ENCODE assay signal across 25 cellular contexts in the genomic region with DNA sequence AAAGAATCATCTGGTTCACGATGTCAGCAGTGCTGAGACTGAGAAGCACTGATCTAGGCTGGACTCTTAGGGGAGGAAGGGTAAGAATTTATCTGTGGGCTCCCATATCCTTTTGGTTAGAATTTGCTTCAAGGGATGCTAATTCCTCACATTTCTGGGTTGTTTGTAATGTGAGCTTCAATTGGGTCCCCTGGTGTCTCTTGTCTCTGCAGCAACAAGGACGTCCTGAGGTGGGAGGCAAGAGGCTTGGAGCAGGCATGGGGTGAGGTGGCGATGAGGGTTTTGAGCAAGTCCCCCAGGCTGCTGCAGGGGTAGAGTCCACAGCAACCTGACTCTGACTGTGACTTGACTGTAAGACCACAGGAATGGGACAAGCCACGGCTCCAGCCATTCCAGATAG.
"Had no signal": no experiment of that assay in that cellular context is flagged by ENCODE, and none has a peak within 500 bp of the region (broad histone marks: within the 10 kb centered on the region; RNA-seq: fewer than 3 reads in every experiment).

No MANE protein-coding gene starts in this region.

- H3K9me3 Mint-ChIP-seq: natural killer cell had no signal

- DNase-seq: effector CD4-positive, alpha-beta T cell; foreskin melanocyte; head of caudate nucleus; kidney; left cardiac atrium; left ventricle myocardium superior; natural killer cell; occipital lobe; pancreas; psoas muscle; right lobe of liver; spleen; stimulated activated CD4-positive, alpha-beta T cell treated with anti-CD3 and anti-CD28 coated beads, Interleukin-15, amount 100 ng/mL, for 24 hours; stimulated activated CD4-positive, alpha-beta T cell treated with anti-CD3 and anti-CD28 coated beads, Interleukin-1b, Interleukin-23, amount 100 ng/mL, for 48 hours; stimulated activated CD4-positive, alpha-beta T cell treated with anti-CD3 and anti-CD28 coated beads, Interleukin-4, amount 100 ng/mL, for 24 hours; stimulated activated naive B cell treated with anti-CD40 and anti-IgM and Interleukin-4, amounts not matched to agents 10 μg/mL and 1 μg/mL and 100 μg/mL, for 72 hours; stimulated activated naive CD8-positive, alpha-beta T cell treated with anti-CD3 and anti-CD28 coated beads, Interleukin-15, amount 100 ng/mL, for 72 hours; testis; upper lobe of right lung had no signal

- H3K79me2 ChIP-seq: hepatocyte had no signal

- H3K27ac ChIP-seq: coronary artery, hepatocyte, pancreas, psoas muscle, right lobe of liver, spleen, testis, tibial nerve, upper lobe of right lung, vagina had no signal

- FAIRE-seq: kidney, pancreas had no signal

- H3K4me1 Mint-ChIP-seq: natural killer cell; stimulated activated naive B cell treated with anti-CD40 and anti-IgM and Interleukin-4, amounts not matched to agents 10 μg/mL and 1 μg/mL and 100 μg/mL, for 72 hours; stimulated activated naive CD8-positive, alpha-beta T cell treated with anti-CD3 and anti-CD28 coated beads, Interleukin-15, amount 100 ng/mL, for 72 hours had no signal

- H3K9me3 ChIP-seq: pancreas, right lobe of liver, testis, upper lobe of right lung, vagina had no signal

- ATAC-seq: left cardiac atrium; left ventricle myocardium superior; natural killer cell; pancreas; psoas muscle; right lobe of liver; stimulated activated naive B cell treated with anti-CD40 and anti-IgM and Interleukin-4, amounts not matched to agents 10 μg/mL and 1 μg/mL and 100 μg/mL, for 72 hours; stimulated activated naive CD8-positive, alpha-beta T cell treated with anti-CD3 and anti-CD28 coated beads, Interleukin-15, amount 100 ng/mL, for 72 hours; upper lobe of right lung had no signal

- H3K4me3 Mint-ChIP-seq: natural killer cell; neural crest cell; stimulated activated naive B cell treated with anti-CD40 and anti-IgM and Interleukin-4, amounts not matched to agents 10 μg/mL and 1 μg/mL and 100 μg/mL, for 72 hours; stimulated activated naive CD8-positive, alpha-beta T cell treated with anti-CD3 and anti-CD28 coated beads, Interleukin-15, amount 100 ng/mL, for 72 hours had no signal

- H3K4me1 ChIP-seq: pancreas, psoas muscle, right lobe of liver, spleen, testis, tibial nerve, upper lobe of right lung, vagina had no signal

- H3K36me3 Mint-ChIP-seq: natural killer cell; stimulated activated naive B cell treated with anti-CD40 and anti-IgM and Interleukin-4, amounts not matched to agents 10 μg/mL and 1 μg/mL and 100 μg/mL, for 72 hours had no signal

- H3K27me3 ChIP-seq: pancreas, right lobe of liver, testis, tibial nerve, vagina had no signal

- H3K36me3 ChIP-seq: pancreas, right lobe of liver, spleen, tibial nerve, upper lobe of right lung, vagina had no signal

- H2AFZ ChIP-seq: hepatocyte had no signal

- H3K4me3 ChIP-seq: coronary artery, hepatocyte, lung, pancreas, psoas muscle, right lobe of liver, spleen, testis, tibial nerve, upper lobe of right lung, vagina had no signal

- H3K4me2 ChIP-seq: hepatocyte had no signal

- H3K27ac Mint-ChIP-seq: natural killer cell; stimulated activated naive B cell treated with anti-CD40 and anti-IgM and Interleukin-4, amounts not matched to agents 10 μg/mL and 1 μg/mL and 100 μg/mL, for 72 hours; stimulated activated naive CD8-positive, alpha-beta T cell treated with anti-CD3 and anti-CD28 coated beads, Interleukin-15, amount 100 ng/mL, for 72 hours had no signal
